Comparison of ENCODE assay signal across 1 cellular context in genomic region chr1:192700834-192701271, GRCh38.
TF ChIP-seq lines count a peak whose summit lies in the region.

No MANE protein-coding gene starts in this region.

TF ChIP-seq in HepG2, 621 proteins besides CTCF, POLR2A, EP300 and RAD21 (continued from another document):
- no peak for TF ChIP-seq RNF219 (CRISPR knock-in tag; IDR thresholded peaks at IDR 0.05)
- TF ChIP-seq ZSCAN30 (CRISPR knock-in tag; IDR thresholded peaks at IDR 0.05) = no peak
- no peak for TF ChIP-seq IRF1 (CRISPR knock-in tag; IDR thresholded peaks at IDR 0.05; ENCODE audit: low read depth)
- TF ChIP-seq AHR (CRISPR knock-in tag; IDR thresholded peaks at IDR 0.05) = no peak
- TF ChIP-seq ZNF720 (CRISPR knock-in tag; IDR thresholded peaks at IDR 0.05) = no peak
- 0 out of 2 replicates have a peak, but pooled peaks have one; percentile 22 for TF ChIP-seq SNAPC2 (CRISPR knock-in tag; IDR thresholded peaks at IDR 0.05)
- TF ChIP-seq ZFP62 (CRISPR knock-in tag; IDR thresholded peaks at IDR 0.05) = no peak
- TF ChIP-seq KLF6 (CRISPR knock-in tag; IDR thresholded peaks at IDR 0.05) = no peak; the same call in 1 of the 2 replicates
- no peak for TF ChIP-seq ZNF337 (CRISPR knock-in tag; IDR thresholded peaks at IDR 0.05; ENCODE audit: borderline replicate concordance, low read depth)
- TF ChIP-seq ARID2 (CRISPR knock-in tag; IDR thresholded peaks at IDR 0.05; ENCODE audit: borderline replicate concordance) = 0 out of 2 replicates have a peak, but pooled peaks have one; percentile 39
- TF ChIP-seq DMTF1 (CRISPR knock-in tag; IDR thresholded peaks at IDR 0.05) = no peak
- no peak for TF ChIP-seq SIX1 (CRISPR knock-in tag; IDR thresholded peaks at IDR 0.05; ENCODE audit: borderline replicate concordance)
- no peak for TF ChIP-seq HBP1 (CRISPR knock-in tag; IDR thresholded peaks at IDR 0.05; ENCODE audit: low read depth)
- no peak for TF ChIP-seq FLYWCH1 (CRISPR knock-in tag; IDR thresholded peaks at IDR 0.05)
- no peak for TF ChIP-seq NR2F2 (IDR thresholded peaks at IDR 0.05; ENCODE audit: borderline replicate concordance, low read depth)
- no peak for TF ChIP-seq MZF1 (CRISPR knock-in tag; IDR thresholded peaks at IDR 0.05; ENCODE audit: borderline replicate concordance)
- TF ChIP-seq FOXJ3 (CRISPR knock-in tag; IDR thresholded peaks at IDR 0.05; ENCODE audit: borderline replicate concordance) = peak; percentile 45; the same call in 1 of the 2 replicates
- no peak for TF ChIP-seq TP53 (CRISPR knock-in tag; conservative IDR thresholded peaks at IDR 0.05)
- TF ChIP-seq AKNA (CRISPR knock-in tag; IDR thresholded peaks at IDR 0.05; ENCODE audit: borderline replicate concordance) = no peak
- no peak for TF ChIP-seq ZNF569 (CRISPR knock-in tag; IDR thresholded peaks at IDR 0.05; ENCODE audit: borderline replicate concordance)
- no peak for TF ChIP-seq ELF1 (CRISPR knock-in tag; IDR thresholded peaks at IDR 0.05)
- no peak for TF ChIP-seq NR3C1 (CRISPR knock-in tag; IDR thresholded peaks at IDR 0.05)
- no peak for TF ChIP-seq SOX13 (IDR thresholded peaks at IDR 0.05)
- TF ChIP-seq SOX13 (CRISPR knock-in tag; conservative IDR thresholded peaks at IDR 0.05 in 1 of 2, IDR thresholded peaks at IDR 0.05 in 1 of 2) = peak in 1 of 2 experiments; percentile 70; a peak in 1 of 4 replicates
- TF ChIP-seq ZNF143 (CRISPR knock-in tag; IDR thresholded peaks at IDR 0.05) = no peak
- no peak for TF ChIP-seq HDAC1 (CRISPR knock-in tag; IDR thresholded peaks at IDR 0.05)
- no peak for TF ChIP-seq ZSCAN12 (CRISPR knock-in tag; IDR thresholded peaks at IDR 0.05)
